In genomic region chr6:26267083-26267589, GRCh38 we compare ENCODE assay signal across 1 cellular context.
TF ChIP-seq lines count a peak whose summit lies in the region.

No MANE protein-coding gene starts in this region.

TF ChIP-seq in GM23338, 12 proteins besides CTCF, POLR2A, EP300 and RAD21 (continued from another document):
- TF ChIP-seq, protein P1, sequence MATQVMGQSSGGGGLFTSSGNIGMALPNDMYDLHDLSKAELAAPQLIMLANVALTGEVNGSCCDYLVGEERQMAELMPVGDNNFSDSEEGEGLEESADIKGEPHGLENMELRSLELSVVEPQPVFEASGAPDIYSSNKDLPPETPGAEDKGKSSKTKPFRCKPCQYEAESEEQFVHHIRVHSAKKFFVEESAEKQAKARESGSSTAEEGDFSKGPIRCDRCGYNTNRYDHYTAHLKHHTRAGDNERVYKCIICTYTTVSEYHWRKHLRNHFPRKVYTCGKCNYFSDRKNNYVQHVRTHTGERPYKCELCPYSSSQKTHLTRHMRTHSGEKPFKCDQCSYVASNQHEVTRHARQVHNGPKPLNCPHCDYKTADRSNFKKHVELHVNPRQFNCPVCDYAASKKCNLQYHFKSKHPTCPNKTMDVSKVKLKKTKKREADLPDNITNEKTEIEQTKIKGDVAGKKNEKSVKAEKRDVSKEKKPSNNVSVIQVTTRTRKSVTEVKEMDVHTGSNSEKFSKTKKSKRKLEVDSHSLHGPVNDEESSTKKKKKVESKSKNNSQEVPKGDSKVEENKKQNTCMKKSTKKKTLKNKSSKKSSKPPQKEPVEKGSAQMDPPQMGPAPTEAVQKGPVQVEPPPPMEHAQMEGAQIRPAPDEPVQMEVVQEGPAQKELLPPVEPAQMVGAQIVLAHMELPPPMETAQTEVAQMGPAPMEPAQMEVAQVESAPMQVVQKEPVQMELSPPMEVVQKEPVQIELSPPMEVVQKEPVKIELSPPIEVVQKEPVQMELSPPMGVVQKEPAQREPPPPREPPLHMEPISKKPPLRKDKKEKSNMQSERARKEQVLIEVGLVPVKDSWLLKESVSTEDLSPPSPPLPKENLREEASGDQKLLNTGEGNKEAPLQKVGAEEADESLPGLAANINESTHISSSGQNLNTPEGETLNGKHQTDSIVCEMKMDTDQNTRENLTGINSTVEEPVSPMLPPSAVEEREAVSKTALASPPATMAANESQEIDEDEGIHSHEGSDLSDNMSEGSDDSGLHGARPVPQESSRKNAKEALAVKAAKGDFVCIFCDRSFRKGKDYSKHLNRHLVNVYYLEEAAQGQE (IDR thresholded peaks at IDR 0.05; ENCODE audit: unreplicated experiment), result no peak
- TF ChIP-seq ZNF114 (CRISPR knock-in tag; IDR thresholded peaks at IDR 0.05) (no peak), EZH2 (IDR thresholded peaks at IDR 0.05; ENCODE audit: low read depth, unreplicated experiment) (no peak), ZNF331 (CRISPR knock-in tag; IDR thresholded peaks at IDR 0.05; ENCODE audit: low read depth) (no peak), CREB1 (CRISPR knock-in tag; IDR thresholded peaks at IDR 0.05; ENCODE audit: low read depth) (no peak), POLR2AphosphoS5 (IDR thresholded peaks at IDR 0.05; ENCODE audit: low read depth) (no peak), ETS1 (IDR thresholded peaks at IDR 0.05) (no peak), STAT1 (IDR thresholded peaks at IDR 0.05; ENCODE audit: unreplicated experiment) (no peak), EZH2phosphoT487 (IDR thresholded peaks at IDR 0.05; ENCODE audit: unreplicated experiment) (no peak)
